Comparison of ENCODE assay signal across 1 cellular context in the genomic region with DNA sequence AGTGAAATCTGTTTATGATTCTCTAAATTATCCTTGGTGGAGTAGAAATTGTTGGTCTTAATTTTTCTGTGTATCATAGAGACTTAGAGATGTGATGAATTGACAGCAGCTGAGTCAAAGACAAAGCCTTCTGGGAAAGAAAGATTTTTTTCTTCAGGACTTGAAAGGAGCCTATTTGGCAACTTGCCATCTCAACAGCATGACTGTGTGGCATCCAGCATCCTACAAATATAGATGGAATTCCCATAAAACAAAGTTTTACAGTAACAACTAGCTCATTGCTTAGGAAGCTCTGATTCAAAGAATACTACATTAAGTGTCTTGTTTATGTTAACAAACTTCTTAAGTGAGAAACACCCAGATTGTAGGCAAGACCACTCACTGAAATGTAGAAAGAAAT.
TF ChIP-seq lines count a peak whose summit lies in the region.

No MANE protein-coding gene starts in this region.

TF ChIP-seq in SK-N-SH, 30 proteins besides CTCF, POLR2A, EP300 and RAD21 (continued from another document):
- TF ChIP-seq, protein P1, sequence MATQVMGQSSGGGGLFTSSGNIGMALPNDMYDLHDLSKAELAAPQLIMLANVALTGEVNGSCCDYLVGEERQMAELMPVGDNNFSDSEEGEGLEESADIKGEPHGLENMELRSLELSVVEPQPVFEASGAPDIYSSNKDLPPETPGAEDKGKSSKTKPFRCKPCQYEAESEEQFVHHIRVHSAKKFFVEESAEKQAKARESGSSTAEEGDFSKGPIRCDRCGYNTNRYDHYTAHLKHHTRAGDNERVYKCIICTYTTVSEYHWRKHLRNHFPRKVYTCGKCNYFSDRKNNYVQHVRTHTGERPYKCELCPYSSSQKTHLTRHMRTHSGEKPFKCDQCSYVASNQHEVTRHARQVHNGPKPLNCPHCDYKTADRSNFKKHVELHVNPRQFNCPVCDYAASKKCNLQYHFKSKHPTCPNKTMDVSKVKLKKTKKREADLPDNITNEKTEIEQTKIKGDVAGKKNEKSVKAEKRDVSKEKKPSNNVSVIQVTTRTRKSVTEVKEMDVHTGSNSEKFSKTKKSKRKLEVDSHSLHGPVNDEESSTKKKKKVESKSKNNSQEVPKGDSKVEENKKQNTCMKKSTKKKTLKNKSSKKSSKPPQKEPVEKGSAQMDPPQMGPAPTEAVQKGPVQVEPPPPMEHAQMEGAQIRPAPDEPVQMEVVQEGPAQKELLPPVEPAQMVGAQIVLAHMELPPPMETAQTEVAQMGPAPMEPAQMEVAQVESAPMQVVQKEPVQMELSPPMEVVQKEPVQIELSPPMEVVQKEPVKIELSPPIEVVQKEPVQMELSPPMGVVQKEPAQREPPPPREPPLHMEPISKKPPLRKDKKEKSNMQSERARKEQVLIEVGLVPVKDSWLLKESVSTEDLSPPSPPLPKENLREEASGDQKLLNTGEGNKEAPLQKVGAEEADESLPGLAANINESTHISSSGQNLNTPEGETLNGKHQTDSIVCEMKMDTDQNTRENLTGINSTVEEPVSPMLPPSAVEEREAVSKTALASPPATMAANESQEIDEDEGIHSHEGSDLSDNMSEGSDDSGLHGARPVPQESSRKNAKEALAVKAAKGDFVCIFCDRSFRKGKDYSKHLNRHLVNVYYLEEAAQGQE (IDR thresholded peaks at IDR 0.05; ENCODE audit: low read depth, low read length), result no peak
- TF ChIP-seq GATA2 (CRISPR knock-in tag; IDR thresholded peaks at IDR 0.05) (no peak), FOSL2 (IDR thresholded peaks at IDR 0.05; ENCODE audit: borderline replicate concordance, low read depth) (no peak), ELF1 (IDR thresholded peaks at IDR 0.05) (no peak), CHD2 (IDR thresholded peaks at IDR 0.05; ENCODE audit: low read length, partially characterized antibody) (no peak), SIN3A (IDR thresholded peaks at IDR 0.05; ENCODE audit: borderline replicate concordance, low read depth, low read length) (no peak), NRF1 (IDR thresholded peaks at IDR 0.05; ENCODE audit: low read depth, low read length) (no peak), FOXJ3 (CRISPR knock-in tag; IDR thresholded peaks at IDR 0.05) (no peak), FOXM1 (IDR thresholded peaks at IDR 0.05; ENCODE audit: low read depth) (no peak), MXI1 (IDR thresholded peaks at IDR 0.05; ENCODE audit: low read depth, low read length) (no peak), RFX5 (IDR thresholded peaks at IDR 0.05; ENCODE audit: low read length) (no peak), SMC3 (IDR thresholded peaks at IDR 0.05; ENCODE audit: low read depth, low read length) (no peak), TCF12 (IDR thresholded peaks at IDR 0.05) (peak; percentile 42; the same call in 1 of the 2 replicates), TAF1 (IDR thresholded peaks at IDR 0.05; ENCODE audit: borderline replicate concordance, low read depth, low read length) (no peak), GABPA (IDR thresholded peaks at IDR 0.05; ENCODE audit: low read depth) (no peak), RXRA (IDR thresholded peaks at IDR 0.05; ENCODE audit: borderline replicate concordance, low read depth) (no peak), RCOR1 (IDR thresholded peaks at IDR 0.05; ENCODE audit: low read length) (no peak), TEAD4 (IDR thresholded peaks at IDR 0.05; ENCODE audit: borderline replicate concordance, insufficient read depth) (no peak), EZH2phosphoT487 (IDR thresholded peaks at IDR 0.05; ENCODE audit: borderline replicate concordance, low read depth) (no peak), JUND (IDR thresholded peaks at IDR 0.05) (peak; percentile 34; the same call in 1 of the 2 replicates), POLR2AphosphoS5 (IDR thresholded peaks at IDR 0.05; ENCODE audit: low read depth, low read length) (no peak)
- TF ChIP-seq, protein P2, sequence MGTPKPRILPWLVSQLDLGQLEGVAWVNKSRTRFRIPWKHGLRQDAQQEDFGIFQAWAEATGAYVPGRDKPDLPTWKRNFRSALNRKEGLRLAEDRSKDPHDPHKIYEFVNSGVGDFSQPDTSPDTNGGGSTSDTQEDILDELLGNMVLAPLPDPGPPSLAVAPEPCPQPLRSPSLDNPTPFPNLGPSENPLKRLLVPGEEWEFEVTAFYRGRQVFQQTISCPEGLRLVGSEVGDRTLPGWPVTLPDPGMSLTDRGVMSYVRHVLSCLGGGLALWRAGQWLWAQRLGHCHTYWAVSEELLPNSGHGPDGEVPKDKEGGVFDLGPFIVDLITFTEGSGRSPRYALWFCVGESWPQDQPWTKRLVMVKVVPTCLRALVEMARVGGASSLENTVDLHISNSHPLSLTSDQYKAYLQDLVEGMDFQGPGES (IDR thresholded peaks at IDR 0.05; ENCODE audit: low read depth, low read length), result no peak
- TF ChIP-seq, protein P3, sequence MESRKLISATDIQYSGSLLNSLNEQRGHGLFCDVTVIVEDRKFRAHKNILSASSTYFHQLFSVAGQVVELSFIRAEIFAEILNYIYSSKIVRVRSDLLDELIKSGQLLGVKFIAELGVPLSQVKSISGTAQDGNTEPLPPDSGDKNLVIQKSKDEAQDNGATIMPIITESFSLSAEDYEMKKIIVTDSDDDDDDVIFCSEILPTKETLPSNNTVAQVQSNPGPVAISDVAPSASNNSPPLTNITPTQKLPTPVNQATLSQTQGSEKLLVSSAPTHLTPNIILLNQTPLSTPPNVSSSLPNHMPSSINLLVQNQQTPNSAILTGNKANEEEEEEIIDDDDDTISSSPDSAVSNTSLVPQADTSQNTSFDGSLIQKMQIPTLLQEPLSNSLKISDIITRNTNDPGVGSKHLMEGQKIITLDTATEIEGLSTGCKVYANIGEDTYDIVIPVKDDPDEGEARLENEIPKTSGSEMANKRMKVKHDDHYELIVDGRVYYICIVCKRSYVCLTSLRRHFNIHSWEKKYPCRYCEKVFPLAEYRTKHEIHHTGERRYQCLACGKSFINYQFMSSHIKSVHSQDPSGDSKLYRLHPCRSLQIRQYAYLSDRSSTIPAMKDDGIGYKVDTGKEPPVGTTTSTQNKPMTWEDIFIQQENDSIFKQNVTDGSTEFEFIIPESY (IDR thresholded peaks at IDR 0.05; ENCODE audit: borderline replicate concordance, low read depth), result no peak
